In genomic region chr6:32604434-32604877, GRCh38 we compare ENCODE assay signal across 14 cellular contexts. TPM values are rescaled to one million over a fixed set of nuclear protein-coding genes. Genes with fewer than 3 reads are reported as not detected.
DNase-seq lines count a peak whose midpoint lies in the region; ATAC-seq and TF ChIP-seq lines count a peak whose summit lies in the region.
"Had no signal": no experiment of that assay in that cellular context is flagged by ENCODE, and none has a peak within 500 bp of the region (broad histone marks: within the 10 kb centered on the region; RNA-seq: fewer than 3 reads in every experiment).

No MANE protein-coding gene starts in this region.

- no peak overlapping the region for H2BK5ac ChIP-seq in mesenchymal stem cell (ENCODE audit: low read depth, low read length, poor library complexity, severe bottlenecking)

- peak overlapping the region; percentile 1 for H3K4me3 Mint-ChIP-seq in activated naive CD8-positive, alpha-beta T cell treated with anti-CD3 and anti-CD28 coated beads, Interleukin-2, amount 50 U/mL, for 24 hours

- no peak overlapping the region for H3K18ac ChIP-seq in mesenchymal stem cell (ENCODE audit: low read depth in 1 of 2, low read length in 2 of 2)

- no peak overlapping the region for H2AK5ac ChIP-seq in mesenchymal stem cell (ENCODE audit: low read length, severe bottlenecking)

- no CpG with 5 or more reads among the region's 3 CpGs for WGBS in mesenchymal stem cell

- peak overlapping the region; percentile 64 for H3K27ac Mint-ChIP-seq in activated naive CD8-positive, alpha-beta T cell treated with anti-CD3 and anti-CD28 coated beads, Interleukin-2, amount 50 U/mL, for 24 hours

- peak; percentile 75 for DNase-seq in CD1c-positive myeloid dendritic cell (ENCODE audit: extremely low spot score)
- peak; percentile 16 for DNase-seq in GM20000 (ENCODE audit: low spot score)
- DNase-seq in activated naive CD8-positive, alpha-beta T cell treated with anti-CD3 and anti-CD28 coated beads, Interleukin-2, amount 50 U/mL, for 24 hours: no peak
- peak; percentile 16 for DNase-seq in mesenchymal stem cell
- no peak for DNase-seq in AG08395 (ENCODE audit: low spot score)
- no peak for DNase-seq in vagina (ENCODE audit: extremely low spot score in 2 of 2)
- no peak for DNase-seq in NCI-H146 (lab: John Stamatoyannopoulos, UW)
- no peak for DNase-seq in nucleus accumbens (lab: John Stamatoyannopoulos, UW)
- DNase-seq: DMS79 treated with DMSO at 0.1 percent for 48 hours, psoas muscle, stomach, T-helper 9 cell had no signal

- H2BK120ac ChIP-seq in mesenchymal stem cell (ENCODE audit: low read depth, low read length): no peak overlapping the region

- H3K9me3 ChIP-seq in mesenchymal stem cell (ENCODE audit: control insufficient read depth, low read length) (no peaks in the 10 kb centered on the region), vagina (no peaks in the 10 kb centered on the region)
- H3K9me3 ChIP-seq: psoas muscle, stomach had no signal

- H4K91ac ChIP-seq in mesenchymal stem cell (ENCODE audit: low read length): no peak overlapping the region

- H3K23ac ChIP-seq in mesenchymal stem cell (ENCODE audit: low read length in 2 of 2): no peak overlapping the region

- H3K4me3 ChIP-seq in mesenchymal stem cell (ENCODE audit: insufficient read depth in 1 of 2, low read depth in 1 of 2, low read length in 2 of 2) (no peak overlapping the region), vagina (no peak overlapping the region)
- H3K4me3 ChIP-seq: psoas muscle, stomach had no signal

- no peak overlapping the region for H2BK12ac ChIP-seq in mesenchymal stem cell (ENCODE audit: low read length in 2 of 2)

- peaks cover 31% of the 10 kb centered on the region for H3K4me1 Mint-ChIP-seq in activated naive CD8-positive, alpha-beta T cell treated with anti-CD3 and anti-CD28 coated beads, Interleukin-2, amount 50 U/mL, for 24 hours

- H3K4me2 ChIP-seq in mesenchymal stem cell (ENCODE audit: low read length, poor library complexity, severe bottlenecking): no peak overlapping the region

- H3K36me3 ChIP-seq in mesenchymal stem cell (ENCODE audit: control insufficient read depth in 1 of 2, insufficient read depth in 2 of 2, low read depth in 1 of 2, low read length in 2 of 2): no peaks in the 10 kb centered on the region
- H3K36me3 ChIP-seq in vagina: no peaks in the 10 kb centered on the region
- H3K36me3 ChIP-seq: stomach had no signal

- TF ChIP-seq POLR2A in vagina (IDR thresholded peaks at IDR 0.05): no peak

- no peaks in the 10 kb centered on the region for H3K79me1 ChIP-seq in mesenchymal stem cell (replicated peaks; ENCODE audit: low read length, poor library complexity, severe bottlenecking)

- H3K36me3 Mint-ChIP-seq in activated naive CD8-positive, alpha-beta T cell treated with anti-CD3 and anti-CD28 coated beads, Interleukin-2, amount 50 U/mL, for 24 hours (ENCODE audit: low read depth): no peaks in the 10 kb centered on the region

- TF ChIP-seq CTCF in GM20000 (IDR thresholded peaks at IDR 0.05; ENCODE audit: extremely low read depth, missing control alignments) (no peak), vagina (IDR thresholded peaks at IDR 0.05) (no peak)

- peaks cover 4% of the 10 kb centered on the region for H3K9me3 Mint-ChIP-seq in activated naive CD8-positive, alpha-beta T cell treated with anti-CD3 and anti-CD28 coated beads, Interleukin-2, amount 50 U/mL, for 24 hours

- no peak overlapping the region for H3K14ac ChIP-seq in mesenchymal stem cell (ENCODE audit: low read length in 2 of 2)

- H3K27me3 ChIP-seq in mesenchymal stem cell (ENCODE audit: control insufficient read depth in 1 of 2, insufficient read depth in 1 of 2, low read length in 2 of 2) (no peaks in the 10 kb centered on the region), vagina (no peaks in the 10 kb centered on the region)
- H3K27me3 ChIP-seq: stomach had no signal

- no peaks in the 10 kb centered on the region for H3K27me3 Mint-ChIP-seq in activated naive CD8-positive, alpha-beta T cell treated with anti-CD3 and anti-CD28 coated beads, Interleukin-2, amount 50 U/mL, for 24 hours

- H3K27ac ChIP-seq in mesenchymal stem cell (ENCODE audit: low read length, poor library complexity, severe bottlenecking) (no peak overlapping the region), vagina (no peak overlapping the region)
- H3K27ac ChIP-seq: HL-60, psoas muscle, stomach had no signal

- H2AFZ ChIP-seq in mesenchymal stem cell (ENCODE audit: low read depth, low read length): no peak overlapping the region

- H3K4ac ChIP-seq in mesenchymal stem cell (ENCODE audit: low read depth in 1 of 2, low read length in 2 of 2): no peak overlapping the region

- H2BK15ac ChIP-seq in mesenchymal stem cell (ENCODE audit: low read depth, poor library complexity, severe bottlenecking): no peak overlapping the region

- intact Hi-C loops in vagina (cut with DNase I): no loop called here

- ATAC-seq in activated naive CD8-positive, alpha-beta T cell treated with anti-CD3 and anti-CD28 coated beads, Interleukin-2, amount 50 U/mL, for 24 hours: no peak

- H4K8ac ChIP-seq in mesenchymal stem cell (ENCODE audit: low read length): no peak overlapping the region

- peak overlapping the region; percentile 41 for H3K9ac ChIP-seq in mesenchymal stem cell (ENCODE audit: low read length)

- H3K4me1 ChIP-seq in mesenchymal stem cell (ENCODE audit: control insufficient read depth, insufficient read depth, low read depth, low read length) (no peaks in the 10 kb centered on the region), vagina (no peaks in the 10 kb centered on the region)
- H3K4me1 ChIP-seq: psoas muscle had no signal

RNA-seq across cellular contexts. Expression of gene HLA-DRB1, which starts 14.8 kb away (rescaled TPM):
- polyA plus RNA-seq in mesenchymal stem cell (2013, experiment 1 of 2): not detected
- not detected for polyA plus RNA-seq in mesenchymal stem cell (2013, experiment 2 of 2)
- 25.5 TPM for total RNA-seq in vagina

RNA-seq across cellular contexts. Expression of gene HLA-DQA1, which starts 32.8 kb away (rescaled TPM):
- polyA plus RNA-seq in mesenchymal stem cell (2013, experiment 1 of 2): not detected
- not detected for polyA plus RNA-seq in mesenchymal stem cell (2013, experiment 2 of 2)
- 7.4 TPM for total RNA-seq in vagina
- total RNA-seq: astrocyte had no signal

Comparison
In these comparisons a context has a peak if more than half of its experiments do, and no peak if none do; other contexts are left out.
1. DNase-seq: peak in CD1c-positive myeloid dendritic cell (single experiment), GM20000 (single experiment) and mesenchymal stem cell (single experiment); none in activated naive CD8-positive, alpha-beta T cell treated with anti-CD3 and anti-CD28 coated beads, Interleukin-2, amount 50 U/mL, for 24 hours (single experiment), AG08395 (single experiment), vagina (0 of 2), NCI-H146 (single experiment) and nucleus accumbens (0 of 56).